In genomic region chr4:145732416-145732815, GRCh38 we compare ENCODE assay signal across 8 cellular contexts. TPM values are rescaled to one million over a fixed set of nuclear protein-coding genes. Genes with fewer than 3 reads are reported as not detected.
DNase-seq lines count a peak whose midpoint lies in the region; ATAC-seq, FAIRE-seq and TF ChIP-seq lines count a peak whose summit lies in the region.

No MANE protein-coding gene starts in this region.

- 25 to 27% methylated on average over 10 of the region's 10 CpGs for WGBS in GM23248 (ENCODE audit: low coverage in 1 of 2, low lambda C conversion rate in 2 of 2, missing lambda C conversion rate in 2 of 2), 2 experiments

- H3K27ac ChIP-seq in GM23248 = peak overlapping the region; percentile 100
- no peak overlapping the region for H3K27ac ChIP-seq in SU-DHL-6 (ENCODE audit: low read depth, low read length)

- no peaks in the 10 kb centered on the region for H3K79me2 ChIP-seq in GM23248 (ENCODE audit: insufficient read depth)
- no peaks in the 10 kb centered on the region for H3K79me2 ChIP-seq in SU-DHL-6 (ENCODE audit: insufficient read depth, low read length)

- in situ Hi-C loops in GM23248 (cut with MboI) = no loop called here

- peak overlapping the region; percentile 92 for H3K4me2 ChIP-seq in GM23248 (ENCODE audit: unreplicated experiment)
- peak overlapping the region; percentile 82 for H3K4me2 ChIP-seq in SU-DHL-6 (ENCODE audit: low read depth, low read length, poor library complexity, severe bottlenecking)

- H3K9me2 ChIP-seq in GM23248 (ENCODE audit: insufficient read depth) (no peaks in the 10 kb centered on the region), SU-DHL-6 (replicated peaks; ENCODE audit: insufficient read depth, low read length) (no peaks in the 10 kb centered on the region)

- H3K9ac ChIP-seq in GM23248 = peak overlapping the region; percentile 95
- peak overlapping the region; percentile 67 for H3K9ac ChIP-seq in SU-DHL-6 (ENCODE audit: low read length)

- FAIRE-seq in frontal cortex (lab: Jason Lieb, UNC) = no peak

- H3K4me1 ChIP-seq in GM23248 (ENCODE audit: insufficient read depth) = peaks cover 38% of the 10 kb centered on the region

- no peak for TF ChIP-seq CTCF in SU-DHL-6 (IDR thresholded peaks at IDR 0.05; ENCODE audit: insufficient read depth, low read length, poor library complexity, severe bottlenecking)

- H3K36me3 ChIP-seq in GM23248 (ENCODE audit: low read depth) = no peaks in the 10 kb centered on the region
- no peaks in the 10 kb centered on the region for H3K36me3 ChIP-seq in SU-DHL-6 (ENCODE audit: low read length)

- H3K9me3 ChIP-seq in GM23248 (ENCODE audit: low read depth) = no peaks in the 10 kb centered on the region
- no peaks in the 10 kb centered on the region for H3K9me3 ChIP-seq in SU-DHL-6 (ENCODE audit: insufficient read depth, low read length)

- no peaks in the 10 kb centered on the region for H3K27me3 ChIP-seq in GM23248 (replicated peaks; ENCODE audit: insufficient read depth)
- H3K27me3 ChIP-seq in SU-DHL-6 (ENCODE audit: low read length) = 0 out of 2 replicates have a peak, but pooled peaks cover 3% of the 10 kb centered on the region

- peak overlapping the region; percentile 67 for H2AFZ ChIP-seq in GM23248
- peak overlapping the region; percentile 82 for H2AFZ ChIP-seq in SU-DHL-6 (ENCODE audit: low read depth, low read length, severe bottlenecking)

- peaks cover 36% of the 10 kb centered on the region for H3F3A ChIP-seq in GM23248 (ENCODE audit: insufficient read depth)
- H3F3A ChIP-seq in SU-DHL-6 (ENCODE audit: insufficient read depth) = no peaks in the 10 kb centered on the region

- peak; percentile 30 for DNase-seq in GM23248
- DNase-seq in globus pallidus (ENCODE audit: low spot score) = peak; percentile 24
- DNase-seq in skeletal muscle cell (ENCODE audit: low read depth) = no peak
- DNase-seq in frontal cortex (ENCODE audit: low spot score in 2 of 2) = no peak
- DNase-seq in iPS-NIHi7 (ENCODE audit: extremely low spot score) = no peak

- ATAC-seq in GM18873 (IDR thresholded peaks at IDR 0.05; ENCODE audit: low FRiP score, unreplicated experiment) = no peak
- ATAC-seq in HG02759 (IDR thresholded peaks at IDR 0.05; ENCODE audit: unreplicated experiment) = no peak

- H4K20me1 ChIP-seq in GM23248 (ENCODE audit: insufficient read depth) (no peaks in the 10 kb centered on the region), SU-DHL-6 (ENCODE audit: low read depth, low read length) (no peaks in the 10 kb centered on the region)

- H3K4me3 ChIP-seq in GM23248 (peak overlapping the region; percentile 67), SU-DHL-6 (ENCODE audit: insufficient read depth, low read length, poor library complexity, severe bottlenecking) (peak overlapping the region; percentile 61), skeletal muscle cell (ENCODE audit: low read depth, low read length) (peak overlapping the region; percentile 46)

RNA-seq across cellular contexts. Expression of gene C4orf51, which starts 52.5 kb away (rescaled TPM):
- total RNA-seq in GM23248 (2014; rRNA removed; shearing (Covaris generic)) = not detected in 2 replicates
- not detected in 2 replicates for polyA plus RNA-seq in GM23248 (2016; fragmentation: Nextera tagmentation; extraction: Ambion mirVana)
- not detected for total RNA-seq in frontal cortex

Comparison
In these comparisons a context has a peak if more than half of its experiments do, and no peak if none do; other contexts are left out.
1. DNase-seq: peak in GM23248 (single experiment) and globus pallidus (single experiment); none in skeletal muscle cell (single experiment), frontal cortex (0 of 2) and iPS-NIHi7 (single experiment).
2. Peak in every context shown above with its lines, with median percentiles within 50 percentile points of each other: H3K4me3 ChIP-seq.